Comparison of ENCODE assay signal across 28 cellular contexts in genomic region chr1:66773227-66773626, GRCh38. TPM values are rescaled to one million over a fixed set of nuclear protein-coding genes. Genes with fewer than 3 reads are reported as not detected.
"Had no signal": no experiment of that assay in that cellular context is flagged by ENCODE, and none has a peak within 500 bp of the region (broad histone marks: within the 10 kb centered on the region; RNA-seq: fewer than 3 reads in every experiment).

No MANE protein-coding gene starts in this region.

- H3K4me3 Mint-ChIP-seq: effector memory CD8-positive, alpha-beta T cell; memory B cell; mesothelial cell of epicardium; naive B cell; natural killer cell treated with Interleukin-12 subunit alpha and Interleukin-12 subunit beta and Interleukin-15 and Interleukin-18, amount 100 ng/mL, for 72 hours; neural crest cell; stimulated activated effector memory CD8-positive, alpha-beta T cell treated with anti-CD3 and anti-CD28 coated beads, Interleukin-12 subunit alpha, Interleukin-12 subunit beta, amount 100 ng/mL, for 72 hours had no signal

- H3K27me3 ChIP-seq: gastrocnemius medialis, right atrium auricular region, sigmoid colon, tibial nerve, upper lobe of left lung had no signal

- H3K4me1 ChIP-seq: gastrocnemius medialis, prostate gland, right atrium auricular region, sigmoid colon, upper lobe of left lung had no signal

- DNase-seq: cortex of kidney; effector memory CD8-positive, alpha-beta T cell; gastrocnemius medialis; head of caudate nucleus; kidney; mucosa of descending colon; naive B cell; nucleus accumbens; sigmoid colon; stimulated activated CD4-positive, alpha-beta T cell treated with anti-CD3 and anti-CD28 coated beads, Interleukin-2, amount 100 ng/mL, for 24 hours; stimulated activated CD4-positive, alpha-beta T cell treated with anti-CD3 and anti-CD28 coated beads, Interleukin-4, amount 100 ng/mL, for 24 hours; stimulated activated naive CD8-positive, alpha-beta T cell treated with anti-CD3 and anti-CD28 coated beads, Interleukin-15, Interleukin-2, amounts not matched to agents 100 U/mL and 50 U/mL, for 24 hours; substantia nigra; upper lobe of left lung had no signal

- FAIRE-seq: kidney, urothelium cell line had no signal

- H3K27ac Mint-ChIP-seq: effector memory CD8-positive, alpha-beta T cell; memory B cell; mesothelial cell of epicardium; natural killer cell treated with Interleukin-12 subunit alpha and Interleukin-12 subunit beta and Interleukin-15 and Interleukin-18, amount 100 ng/mL, for 72 hours; stimulated activated effector memory CD8-positive, alpha-beta T cell treated with anti-CD3 and anti-CD28 coated beads, Interleukin-12 subunit alpha, Interleukin-12 subunit beta, amount 100 ng/mL, for 72 hours had no signal

- H3K27ac ChIP-seq: gastrocnemius medialis, prostate gland, right atrium auricular region, sigmoid colon, thoracic aorta, tibial nerve, upper lobe of left lung had no signal

- H3K4me1 Mint-ChIP-seq: memory B cell, neural crest cell had no signal

- H3K9me3 ChIP-seq: gastrocnemius medialis, mucosa of descending colon, prostate gland, right atrium auricular region, sigmoid colon, thoracic aorta, tibial nerve, upper lobe of left lung had no signal

- H3K36me3 Mint-ChIP-seq: memory B cell; mesothelial cell of epicardium; naive B cell; natural killer cell treated with Interleukin-12 subunit alpha and Interleukin-12 subunit beta and Interleukin-15 and Interleukin-18, amount 100 ng/mL, for 72 hours; stimulated activated effector memory CD8-positive, alpha-beta T cell treated with anti-CD3 and anti-CD28 coated beads, Interleukin-12 subunit alpha, Interleukin-12 subunit beta, amount 100 ng/mL, for 72 hours had no signal

- H3K9me3 Mint-ChIP-seq: effector memory CD8-positive, alpha-beta T cell; memory B cell; mesothelial cell of epicardium; naive B cell; natural killer cell treated with Interleukin-12 subunit alpha and Interleukin-12 subunit beta and Interleukin-15 and Interleukin-18, amount 100 ng/mL, for 72 hours; neural crest cell; stimulated activated effector memory CD8-positive, alpha-beta T cell treated with anti-CD3 and anti-CD28 coated beads, Interleukin-12 subunit alpha, Interleukin-12 subunit beta, amount 100 ng/mL, for 72 hours had no signal

- ATAC-seq: effector memory CD8-positive, alpha-beta T cell; gastrocnemius medialis; left lobe of liver; mucosa of descending colon; natural killer cell treated with Interleukin-12 subunit alpha and Interleukin-12 subunit beta and Interleukin-15 and Interleukin-18, amount 100 ng/mL, for 72 hours; stimulated activated effector memory CD8-positive, alpha-beta T cell treated with anti-CD3 and anti-CD28 coated beads, Interleukin-12 subunit alpha, Interleukin-12 subunit beta, amount 100 ng/mL, for 72 hours; stimulated activated naive CD8-positive, alpha-beta T cell treated with anti-CD3 and anti-CD28 coated beads, Interleukin-15, Interleukin-2, amounts not matched to agents 100 U/mL and 50 U/mL, for 24 hours had no signal

- H3K36me3 ChIP-seq: gastrocnemius medialis, prostate gland, right atrium auricular region, sigmoid colon, thoracic aorta, tibial nerve, upper lobe of left lung had no signal

- H3K4me3 ChIP-seq: gastrocnemius medialis, lung, mucosa of descending colon, prostate gland, right atrium auricular region, sigmoid colon, thoracic aorta, tibial nerve, upper lobe of left lung had no signal

RNA-seq across cellular contexts. Expression of gene INSL5, which starts 27.8 kb away (rescaled TPM):
- polyA plus RNA-seq: esophagus, liver, lung had no signal
